Comparison of ENCODE assay signal across 1 cellular context in the genomic region with DNA sequence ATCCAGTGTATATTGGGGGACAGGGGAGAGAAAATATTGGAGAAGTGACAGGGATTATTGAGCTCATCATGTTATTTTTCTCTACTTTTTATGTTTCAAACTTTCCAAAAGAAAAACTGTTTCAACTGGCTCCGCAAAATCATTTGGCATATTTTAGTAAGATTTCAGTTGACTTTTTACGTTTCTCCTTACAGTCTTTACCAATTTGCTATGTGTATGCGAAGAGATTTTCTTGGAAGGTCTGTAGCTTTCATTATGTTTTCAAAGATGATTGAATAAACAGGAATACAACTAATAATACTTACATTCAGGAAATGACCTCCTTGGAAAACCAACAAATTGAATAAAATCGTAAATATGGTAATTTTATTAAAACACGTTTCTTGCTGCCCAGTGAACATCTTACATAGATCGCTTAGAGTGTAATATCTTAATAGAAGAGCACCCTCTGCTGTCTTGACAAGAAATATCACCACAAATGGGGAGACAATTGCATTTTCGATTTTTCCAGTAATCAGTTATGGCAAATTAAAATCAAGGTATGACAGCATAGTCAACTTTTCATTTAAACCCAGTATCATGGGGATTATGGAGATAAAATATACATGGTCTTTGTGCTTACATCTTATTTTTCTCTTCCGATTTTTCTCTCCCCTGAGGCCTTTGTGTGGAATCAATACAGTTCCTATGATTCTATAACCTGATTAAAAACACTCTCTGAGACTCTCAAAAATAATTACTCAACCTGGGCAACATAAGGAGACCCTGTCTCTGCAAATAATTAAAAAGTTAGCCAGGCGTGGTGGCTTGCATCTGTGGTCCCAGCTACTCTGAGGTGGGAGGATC.
TF ChIP-seq lines count a peak whose summit lies in the region.

No MANE protein-coding gene starts in this region.

TF ChIP-seq in GM23338, 12 proteins besides CTCF, POLR2A, EP300 and RAD21 (continued from another document):
- TF ChIP-seq, protein P1, sequence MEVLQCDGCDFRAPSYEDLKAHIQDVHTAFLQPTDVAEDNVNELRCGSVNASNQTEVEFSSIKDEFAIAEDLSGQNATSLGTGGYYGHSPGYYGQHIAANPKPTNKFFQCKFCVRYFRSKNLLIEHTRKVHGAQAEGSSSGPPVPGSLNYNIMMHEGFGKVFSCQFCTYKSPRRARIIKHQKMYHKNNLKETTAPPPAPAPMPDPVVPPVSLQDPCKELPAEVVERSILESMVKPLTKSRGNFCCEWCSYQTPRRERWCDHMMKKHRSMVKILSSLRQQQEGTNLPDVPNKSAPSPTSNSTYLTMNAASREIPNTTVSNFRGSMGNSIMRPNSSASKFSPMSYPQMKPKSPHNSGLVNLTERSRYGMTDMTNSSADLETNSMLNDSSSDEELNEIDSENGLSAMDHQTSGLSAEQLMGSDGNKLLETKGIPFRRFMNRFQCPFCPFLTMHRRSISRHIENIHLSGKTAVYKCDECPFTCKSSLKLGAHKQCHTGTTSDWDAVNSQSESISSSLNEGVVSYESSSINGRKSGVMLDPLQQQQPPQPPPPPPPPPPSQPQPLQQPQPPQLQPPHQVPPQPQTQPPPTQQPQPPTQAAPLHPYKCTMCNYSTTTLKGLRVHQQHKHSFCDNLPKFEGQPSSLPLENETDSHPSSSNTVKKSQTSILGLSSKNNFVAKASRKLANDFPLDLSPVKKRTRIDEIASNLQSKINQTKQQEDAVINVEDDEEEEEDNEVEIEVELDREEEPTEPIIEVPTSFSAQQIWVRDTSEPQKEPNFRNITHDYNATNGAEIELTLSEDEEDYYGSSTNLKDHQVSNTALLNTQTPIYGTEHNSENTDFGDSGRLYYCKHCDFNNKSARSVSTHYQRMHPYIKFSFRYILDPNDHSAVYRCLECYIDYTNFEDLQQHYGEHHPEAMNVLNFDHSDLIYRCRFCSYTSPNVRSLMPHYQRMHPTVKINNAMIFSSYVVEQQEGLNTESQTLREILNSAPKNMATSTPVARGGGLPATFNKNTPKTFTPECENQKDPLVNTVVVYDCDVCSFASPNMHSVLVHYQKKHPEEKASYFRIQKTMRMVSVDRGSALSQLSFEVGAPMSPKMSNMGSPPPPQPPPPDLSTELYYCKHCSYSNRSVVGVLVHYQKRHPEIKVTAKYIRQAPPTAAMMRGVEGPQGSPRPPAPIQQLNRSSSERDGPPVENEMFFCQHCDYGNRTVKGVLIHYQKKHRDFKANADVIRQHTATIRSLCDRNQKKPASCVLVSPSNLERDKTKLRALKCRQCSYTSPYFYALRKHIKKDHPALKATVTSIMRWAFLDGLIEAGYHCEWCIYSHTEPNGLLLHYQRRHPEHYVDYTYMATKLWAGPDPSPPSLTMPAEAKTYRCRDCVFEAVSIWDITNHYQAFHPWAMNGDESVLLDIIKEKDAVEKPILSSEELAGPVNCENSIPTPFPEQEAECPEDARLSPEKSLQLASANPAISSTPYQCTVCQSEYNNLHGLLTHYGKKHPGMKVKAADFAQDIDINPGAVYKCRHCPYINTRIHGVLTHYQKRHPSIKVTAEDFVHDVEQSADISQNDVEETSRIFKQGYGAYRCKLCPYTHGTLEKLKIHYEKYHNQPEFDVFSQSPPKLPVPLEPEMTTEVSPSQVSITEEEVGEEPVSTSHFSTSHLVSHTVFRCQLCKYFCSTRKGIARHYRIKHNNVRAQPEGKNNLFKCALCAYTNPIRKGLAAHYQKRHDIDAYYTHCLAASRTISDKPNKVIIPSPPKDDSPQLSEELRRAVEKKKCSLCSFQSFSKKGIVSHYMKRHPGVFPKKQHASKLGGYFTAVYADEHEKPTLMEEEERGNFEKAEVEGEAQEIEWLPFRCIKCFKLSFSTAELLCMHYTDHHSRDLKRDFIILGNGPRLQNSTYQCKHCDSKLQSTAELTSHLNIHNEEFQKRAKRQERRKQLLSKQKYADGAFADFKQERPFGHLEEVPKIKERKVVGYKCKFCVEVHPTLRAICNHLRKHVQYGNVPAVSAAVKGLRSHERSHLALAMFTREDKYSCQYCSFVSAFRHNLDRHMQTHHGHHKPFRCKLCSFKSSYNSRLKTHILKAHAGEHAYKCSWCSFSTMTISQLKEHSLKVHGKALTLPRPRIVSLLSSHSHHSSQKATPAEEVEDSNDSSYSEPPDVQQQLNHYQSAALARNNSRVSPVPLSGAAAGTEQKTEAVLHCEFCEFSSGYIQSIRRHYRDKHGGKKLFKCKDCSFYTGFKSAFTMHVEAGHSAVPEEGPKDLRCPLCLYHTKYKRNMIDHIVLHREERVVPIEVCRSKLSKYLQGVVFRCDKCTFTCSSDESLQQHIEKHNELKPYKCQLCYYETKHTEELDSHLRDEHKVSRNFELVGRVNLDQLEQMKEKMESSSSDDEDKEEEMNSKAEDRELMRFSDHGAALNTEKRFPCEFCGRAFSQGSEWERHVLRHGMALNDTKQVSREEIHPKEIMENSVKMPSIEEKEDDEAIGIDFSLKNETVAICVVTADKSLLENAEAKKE (CRISPR knock-in tag; IDR thresholded peaks at IDR 0.05): no peak
- TF ChIP-seq EZH2phosphoT487 (IDR thresholded peaks at IDR 0.05; ENCODE audit: unreplicated experiment) (no peak), JUNB (IDR thresholded peaks at IDR 0.05; ENCODE audit: unreplicated experiment) (no peak)
